2 cellular contexts compared by ENCODE assay signal in the genomic region with DNA sequence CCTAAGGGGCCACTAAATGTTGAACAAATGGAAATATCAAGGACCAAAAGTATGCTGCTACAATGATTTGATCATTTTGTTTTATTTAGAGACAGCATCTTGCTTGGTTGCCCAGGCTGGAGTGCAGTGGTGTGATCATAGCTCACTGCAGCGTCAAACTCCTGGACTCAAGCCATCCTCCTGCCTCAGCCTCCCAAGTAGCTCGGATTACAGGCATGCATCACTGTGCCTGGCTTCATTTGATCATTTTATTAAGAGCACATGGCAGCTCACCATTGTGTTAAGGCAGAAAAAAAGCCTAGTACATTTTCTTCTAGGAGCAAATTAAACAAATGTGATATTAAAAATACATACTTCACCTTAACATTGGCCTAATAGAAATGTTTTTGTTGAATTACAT.
TF ChIP-seq lines count a peak whose summit lies in the region.

No MANE protein-coding gene starts in this region.

TF ChIP-seq in HCT116, 20 proteins besides CTCF, POLR2A, EP300 and RAD21:
- no peak for TF ChIP-seq SP1 (IDR thresholded peaks at IDR 0.05; ENCODE audit: low read depth)
- TF ChIP-seq MAX (IDR thresholded peaks at IDR 0.05), result peak; percentile 52; the same call in 1 of the 2 replicates
- TF ChIP-seq, protein P1, sequence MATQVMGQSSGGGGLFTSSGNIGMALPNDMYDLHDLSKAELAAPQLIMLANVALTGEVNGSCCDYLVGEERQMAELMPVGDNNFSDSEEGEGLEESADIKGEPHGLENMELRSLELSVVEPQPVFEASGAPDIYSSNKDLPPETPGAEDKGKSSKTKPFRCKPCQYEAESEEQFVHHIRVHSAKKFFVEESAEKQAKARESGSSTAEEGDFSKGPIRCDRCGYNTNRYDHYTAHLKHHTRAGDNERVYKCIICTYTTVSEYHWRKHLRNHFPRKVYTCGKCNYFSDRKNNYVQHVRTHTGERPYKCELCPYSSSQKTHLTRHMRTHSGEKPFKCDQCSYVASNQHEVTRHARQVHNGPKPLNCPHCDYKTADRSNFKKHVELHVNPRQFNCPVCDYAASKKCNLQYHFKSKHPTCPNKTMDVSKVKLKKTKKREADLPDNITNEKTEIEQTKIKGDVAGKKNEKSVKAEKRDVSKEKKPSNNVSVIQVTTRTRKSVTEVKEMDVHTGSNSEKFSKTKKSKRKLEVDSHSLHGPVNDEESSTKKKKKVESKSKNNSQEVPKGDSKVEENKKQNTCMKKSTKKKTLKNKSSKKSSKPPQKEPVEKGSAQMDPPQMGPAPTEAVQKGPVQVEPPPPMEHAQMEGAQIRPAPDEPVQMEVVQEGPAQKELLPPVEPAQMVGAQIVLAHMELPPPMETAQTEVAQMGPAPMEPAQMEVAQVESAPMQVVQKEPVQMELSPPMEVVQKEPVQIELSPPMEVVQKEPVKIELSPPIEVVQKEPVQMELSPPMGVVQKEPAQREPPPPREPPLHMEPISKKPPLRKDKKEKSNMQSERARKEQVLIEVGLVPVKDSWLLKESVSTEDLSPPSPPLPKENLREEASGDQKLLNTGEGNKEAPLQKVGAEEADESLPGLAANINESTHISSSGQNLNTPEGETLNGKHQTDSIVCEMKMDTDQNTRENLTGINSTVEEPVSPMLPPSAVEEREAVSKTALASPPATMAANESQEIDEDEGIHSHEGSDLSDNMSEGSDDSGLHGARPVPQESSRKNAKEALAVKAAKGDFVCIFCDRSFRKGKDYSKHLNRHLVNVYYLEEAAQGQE (IDR thresholded peaks at IDR 0.05; ENCODE audit: low read depth), result no peak

TF ChIP-seq in SK-N-SH, 30 proteins besides CTCF, POLR2A, EP300 and RAD21:
- TF ChIP-seq RFX5 (IDR thresholded peaks at IDR 0.05; ENCODE audit: low read length) (no peak), IRF3 (IDR thresholded peaks at IDR 0.05; ENCODE audit: low read depth, low read length) (no peak), TAF1 (IDR thresholded peaks at IDR 0.05; ENCODE audit: borderline replicate concordance, low read depth, low read length) (0 out of 2 replicates have a peak, but pooled peaks have one; percentile 12), ELF1 (IDR thresholded peaks at IDR 0.05) (no peak), TCF12 (IDR thresholded peaks at IDR 0.05) (peak; percentile 94), SIN3A (IDR thresholded peaks at IDR 0.05; ENCODE audit: borderline replicate concordance, low read depth, low read length) (no peak), SMC3 (IDR thresholded peaks at IDR 0.05; ENCODE audit: low read depth, low read length) (no peak), USF1 (IDR thresholded peaks at IDR 0.05; ENCODE audit: borderline replicate concordance, low read depth) (0 out of 2 replicates have a peak, but pooled peaks have one; percentile 15), TEAD4 (IDR thresholded peaks at IDR 0.05; ENCODE audit: borderline replicate concordance, insufficient read depth) (0 out of 2 replicates have a peak, but pooled peaks have one; percentile 53), YY1 (IDR thresholded peaks at IDR 0.05; ENCODE audit: low read depth) (no peak), POLR2AphosphoS5 (IDR thresholded peaks at IDR 0.05; ENCODE audit: low read depth, low read length) (0 out of 2 replicates have a peak, but pooled peaks have one; percentile 21), MAX (IDR thresholded peaks at IDR 0.05; ENCODE audit: low read depth) (peak; percentile 97), FOSL2 (IDR thresholded peaks at IDR 0.05; ENCODE audit: borderline replicate concordance, low read depth) (no peak; the same call in 1 of the 2 replicates), JUND (IDR thresholded peaks at IDR 0.05) (peak; percentile 49), NFIC (IDR thresholded peaks at IDR 0.05; ENCODE audit: borderline replicate concordance) (peak; percentile 93)
- TF ChIP-seq, protein P2, sequence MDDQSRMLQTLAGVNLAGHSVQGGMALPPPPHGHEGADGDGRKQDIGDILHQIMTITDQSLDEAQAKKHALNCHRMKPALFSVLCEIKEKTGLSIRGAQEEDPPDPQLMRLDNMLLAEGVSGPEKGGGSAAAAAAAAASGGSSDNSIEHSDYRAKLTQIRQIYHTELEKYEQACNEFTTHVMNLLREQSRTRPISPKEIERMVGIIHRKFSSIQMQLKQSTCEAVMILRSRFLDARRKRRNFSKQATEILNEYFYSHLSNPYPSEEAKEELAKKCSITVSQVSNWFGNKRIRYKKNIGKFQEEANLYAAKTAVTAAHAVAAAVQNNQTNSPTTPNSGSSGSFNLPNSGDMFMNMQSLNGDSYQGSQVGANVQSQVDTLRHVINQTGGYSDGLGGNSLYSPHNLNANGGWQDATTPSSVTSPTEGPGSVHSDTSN (IDR thresholded peaks at IDR 0.05), result peak; percentile 82
- TF ChIP-seq, protein P3, sequence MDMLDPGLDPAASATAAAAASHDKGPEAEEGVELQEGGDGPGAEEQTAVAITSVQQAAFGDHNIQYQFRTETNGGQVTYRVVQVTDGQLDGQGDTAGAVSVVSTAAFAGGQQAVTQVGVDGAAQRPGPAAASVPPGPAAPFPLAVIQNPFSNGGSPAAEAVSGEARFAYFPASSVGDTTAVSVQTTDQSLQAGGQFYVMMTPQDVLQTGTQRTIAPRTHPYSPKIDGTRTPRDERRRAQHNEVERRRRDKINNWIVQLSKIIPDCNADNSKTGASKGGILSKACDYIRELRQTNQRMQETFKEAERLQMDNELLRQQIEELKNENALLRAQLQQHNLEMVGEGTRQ (IDR thresholded peaks at IDR 0.05; ENCODE audit: borderline replicate concordance, low read depth, low read length), result no peak
